1 cellular context compared by ENCODE assay signal in genomic region chr6:26199057-26199772, GRCh38.
A peak's percentile ranks its signal among the peaks of the same experiment; 100 is the strongest.
TF ChIP-seq lines count a peak whose summit lies in the region.

No MANE protein-coding gene starts in this region.

TF ChIP-seq in K562, 482 proteins besides CTCF, POLR2A, EP300 and RAD21 (continued from another document and continues in another):
- TF ChIP-seq KHSRP (IDR thresholded peaks at IDR 0.05) (no peak), ARNT (IDR thresholded peaks at IDR 0.05) (no peak), HDAC8 (tag; IDR thresholded peaks at IDR 0.05) (no peak), ZNF444 (CRISPR knock-in tag; IDR thresholded peaks at IDR 0.05) (no peak), TEAD1 (CRISPR knock-in tag; IDR thresholded peaks at IDR 0.05) (no peak; a peak in 1 of 4 replicates), EWSR1 (IDR thresholded peaks at IDR 0.05; ENCODE audit: borderline replicate concordance, low read depth, partially characterized antibody) (no peak), MLLT1 (IDR thresholded peaks at IDR 0.05) (peak; percentile 99 to 100), EZH2 (IDR thresholded peaks at IDR 0.05; ENCODE audit: borderline replicate concordance, low read depth, low read length) (no peak), L3MBTL2 (IDR thresholded peaks at IDR 0.05) (no peak; the same call in 1 of the 2 replicates), MXD1 (CRISPR knock-in tag; IDR thresholded peaks at IDR 0.05; ENCODE audit: borderline replicate concordance, poor library complexity, severe bottlenecking) (no peak), FOXM1 (IDR thresholded peaks at IDR 0.05; ENCODE audit: low read depth) (peak; percentile 21; the same call in 1 of the 2 replicates), FOXM1 (CRISPR knock-in tag; IDR thresholded peaks at IDR 0.05; ENCODE audit: low read depth) (0 out of 2 replicates have a peak, but pooled peaks have one; percentile 49), DIDO1 (tag; IDR thresholded peaks at IDR 0.05; ENCODE audit: low read depth) (no peak), EHMT2 (IDR thresholded peaks at IDR 0.05) (no peak), TSC22D4 (tag; IDR thresholded peaks at IDR 0.05) (no peak), NEUROD1 (IDR thresholded peaks at IDR 0.05; ENCODE audit: borderline replicate concordance, low read depth, low read length, partially characterized antibody) (peak; percentile 76), MAFK (IDR thresholded peaks at IDR 0.05; ENCODE audit: low read length) (peak; percentile 28; the same call in 1 of the 2 replicates), HLTF (IDR thresholded peaks at IDR 0.05) (peak; percentile 54; the same call in 1 of the 2 replicates), HOXB6 (CRISPR knock-in tag; IDR thresholded peaks at IDR 0.05; ENCODE audit: borderline replicate concordance) (no peak), SIN3A (IDR thresholded peaks at IDR 0.05; ENCODE audit: borderline replicate concordance in 2 of 2, control insufficient read depth in 1 of 2, low read depth in 2 of 2, low read length in 2 of 2) (peak; percentile 29 to 74), ZC3H8 (IDR thresholded peaks at IDR 0.05) (no peak), RBFOX2 (IDR thresholded peaks at IDR 0.05; ENCODE audit: low read depth, low read length) (peak; percentile 88), FIP1L1 (IDR thresholded peaks at IDR 0.05; ENCODE audit: low read depth, low read length, poor library complexity, severe bottlenecking) (peak; percentile 100), BCOR (IDR thresholded peaks at IDR 0.05) (peak; percentile 43; the same call in 1 of the 2 replicates), PCBP2 (IDR thresholded peaks at IDR 0.05; ENCODE audit: low read depth, low read length, poor library complexity, severe bottlenecking) (no peak), DLX4 (CRISPR knock-in tag; IDR thresholded peaks at IDR 0.05) (no peak), CHD7 (IDR thresholded peaks at IDR 0.05; ENCODE audit: low read depth, low read length) (no peak), CTBP1 (IDR thresholded peaks at IDR 0.05; ENCODE audit: borderline replicate concordance) (peak; percentile 41; the same call in 1 of the 2 replicates), ZNF766 (CRISPR knock-in tag; conservative IDR thresholded peaks at IDR 0.05) (peak; percentile 93), RBM39 (optimal IDR thresholded peaks at IDR 0.05; ENCODE audit: low read depth, low read length) (peak; percentile 83), CBFA2T3 (IDR thresholded peaks at IDR 0.05) (no peak), POLR3A (IDR thresholded peaks at IDR 0.05; ENCODE audit: borderline replicate concordance, extremely low read depth, insufficient read depth, insufficient read length) (no peak), ZFP30 (CRISPR knock-in tag; IDR thresholded peaks at IDR 0.05; ENCODE audit: borderline replicate concordance) (no peak), SNIP1 (IDR thresholded peaks at IDR 0.05; ENCODE audit: low read depth) (no peak), NFE2L1 (tag; IDR thresholded peaks at IDR 0.05; ENCODE audit: borderline replicate concordance, low read depth) (no peak), SNRNP70 (optimal IDR thresholded peaks at IDR 0.05; ENCODE audit: low read depth, low read length) (no peak), NR2C1 (IDR thresholded peaks at IDR 0.05) (no peak), NR2C1 (tag; IDR thresholded peaks at IDR 0.05) (0 out of 2 replicates have a peak, but pooled peaks have one; percentile 1), SAP30 (IDR thresholded peaks at IDR 0.05; ENCODE audit: borderline replicate concordance, insufficient read depth, low read depth, low read length, poor library complexity, severe bottlenecking) (peak; percentile 29), SUPT5H (IDR thresholded peaks at IDR 0.05) (peak; percentile 99), HDAC6 (IDR thresholded peaks at IDR 0.05; ENCODE audit: low read depth, low read length) (0 out of 2 replicates have a peak, but pooled peaks have one; percentile 79), FOXK1 (CRISPR knock-in tag; IDR thresholded peaks at IDR 0.05; ENCODE audit: borderline replicate concordance) (no peak; the same call in 1 of the 2 replicates), E2F1 (CRISPR knock-in tag; IDR thresholded peaks at IDR 0.05) (peak; percentile 90), TAF1 (IDR thresholded peaks at IDR 0.05; ENCODE audit: control insufficient read depth, extremely low read depth, insufficient read depth, low read length, severe bottlenecking) (peak; percentile 96), KDM5B (IDR thresholded peaks at IDR 0.05; ENCODE audit: insufficient replicate concordance, low read depth, low read length) (peak; percentile 90), MTF1 (CRISPR knock-in tag; IDR thresholded peaks at IDR 0.05; ENCODE audit: borderline replicate concordance) (no peak), NBN (IDR thresholded peaks at IDR 0.05; ENCODE audit: low read depth) (peak; percentile 4; the same call in 1 of the 2 replicates), ETS2 (tag; IDR thresholded peaks at IDR 0.05; ENCODE audit: borderline replicate concordance, poor library complexity, severe bottlenecking) (no peak), DPF2 (IDR thresholded peaks at IDR 0.05) (no peak), ZBTB8A (IDR thresholded peaks at IDR 0.05; ENCODE audit: partially characterized antibody) (no peak), ARHGAP35 (IDR thresholded peaks at IDR 0.05; ENCODE audit: partially characterized antibody) (no peak)
- TF ChIP-seq, protein P1, sequence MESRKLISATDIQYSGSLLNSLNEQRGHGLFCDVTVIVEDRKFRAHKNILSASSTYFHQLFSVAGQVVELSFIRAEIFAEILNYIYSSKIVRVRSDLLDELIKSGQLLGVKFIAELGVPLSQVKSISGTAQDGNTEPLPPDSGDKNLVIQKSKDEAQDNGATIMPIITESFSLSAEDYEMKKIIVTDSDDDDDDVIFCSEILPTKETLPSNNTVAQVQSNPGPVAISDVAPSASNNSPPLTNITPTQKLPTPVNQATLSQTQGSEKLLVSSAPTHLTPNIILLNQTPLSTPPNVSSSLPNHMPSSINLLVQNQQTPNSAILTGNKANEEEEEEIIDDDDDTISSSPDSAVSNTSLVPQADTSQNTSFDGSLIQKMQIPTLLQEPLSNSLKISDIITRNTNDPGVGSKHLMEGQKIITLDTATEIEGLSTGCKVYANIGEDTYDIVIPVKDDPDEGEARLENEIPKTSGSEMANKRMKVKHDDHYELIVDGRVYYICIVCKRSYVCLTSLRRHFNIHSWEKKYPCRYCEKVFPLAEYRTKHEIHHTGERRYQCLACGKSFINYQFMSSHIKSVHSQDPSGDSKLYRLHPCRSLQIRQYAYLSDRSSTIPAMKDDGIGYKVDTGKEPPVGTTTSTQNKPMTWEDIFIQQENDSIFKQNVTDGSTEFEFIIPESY (CRISPR knock-in tag; IDR thresholded peaks at IDR 0.05), result peak; percentile 39; the same call in 1 of the 2 replicates
- TF ChIP-seq, protein P2, sequence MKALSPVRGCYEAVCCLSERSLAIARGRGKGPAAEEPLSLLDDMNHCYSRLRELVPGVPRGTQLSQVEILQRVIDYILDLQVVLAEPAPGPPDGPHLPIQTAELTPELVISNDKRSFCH (CRISPR knock-in tag; IDR thresholded peaks at IDR 0.05), result no peak
- TF ChIP-seq, protein P2 (tag; IDR thresholded peaks at IDR 0.05), result peak; percentile 44
